In the genomic region with DNA sequence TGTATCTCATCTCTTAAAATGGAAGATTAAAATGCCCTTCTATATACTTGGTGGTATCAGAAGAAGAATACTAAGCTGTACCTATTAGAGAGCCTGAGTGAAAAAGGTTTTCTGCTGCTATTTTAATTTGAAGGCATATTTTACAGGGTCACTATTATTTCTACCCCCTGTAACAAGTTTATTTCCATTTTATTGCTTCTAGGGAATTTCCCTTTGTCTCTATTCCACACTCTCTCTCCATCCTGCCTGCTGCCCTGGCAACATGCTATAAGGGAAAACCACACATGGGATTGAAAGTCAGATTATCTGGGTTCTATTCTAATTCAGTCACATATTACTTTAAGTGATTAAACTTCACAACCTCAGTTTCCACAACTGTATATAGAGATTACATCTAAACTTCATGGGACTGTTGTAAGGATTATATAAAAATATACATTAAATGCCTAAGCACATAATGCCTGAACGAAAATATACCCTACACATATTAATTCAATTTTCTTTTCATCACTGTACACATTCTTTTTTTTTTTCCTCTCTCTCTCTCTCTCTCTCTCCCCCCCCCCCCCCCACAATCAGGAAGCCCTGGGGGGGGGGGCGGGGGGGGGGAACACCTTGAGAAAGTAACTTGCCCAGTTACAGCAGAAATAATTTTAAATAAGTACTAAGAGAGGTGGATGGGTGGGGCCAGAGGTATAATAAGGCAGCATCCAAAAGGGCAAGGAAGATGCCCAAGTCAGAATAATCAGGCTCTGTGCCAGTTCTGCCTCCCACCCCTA, we compare ENCODE assay signal across 29 cellular contexts. TPM values are rescaled to one million over a fixed set of nuclear protein-coding genes. Genes with fewer than 3 reads are reported as not detected.
DNase-seq lines count a peak whose midpoint lies in the region; ATAC-seq and TF ChIP-seq lines count a peak whose summit lies in the region.
"Had no signal": no experiment of that assay in that cellular context is flagged by ENCODE, and none has a peak within 500 bp of the region (broad histone marks: within the 10 kb centered on the region; RNA-seq: fewer than 3 reads in every experiment).

No MANE protein-coding gene starts in this region.

- peak overlapping the region in 7 of 11 experiments; percentile 4 to 80 (median 69); a peak in 10 of 22 replicates for H3K27ac ChIP-seq in BLaER1 treated with 17β-estradiol and CSF1 and Interleukin-3, amounts not matched to agents 10 nM and 100 nM
- H3K27ac ChIP-seq: C4-2B, sigmoid colon, upper lobe of right lung had no signal

- no peak overlapping the region for H3K9ac ChIP-seq in BLaER1 treated with 17β-estradiol and CSF1 and Interleukin-3, amounts not matched to agents 10 nM and 100 nM

- H3K4me1 ChIP-seq in BLaER1 treated with 17β-estradiol and CSF1 and Interleukin-3, amounts not matched to agents 10 nM and 100 nM, result peaks cover 67 to 100% (median 96%) of the 10 kb centered on the region in 10 experiments

- H3K27me3 Mint-ChIP-seq in brain (no peaks in the 10 kb centered on the region), mesothelial cell of epicardium (ENCODE audit: low read depth) (no peaks in the 10 kb centered on the region)
- H3K27me3 Mint-ChIP-seq: activated CD8-positive, alpha-beta memory T cell treated with anti-CD3 and anti-CD28 coated beads, Interleukin-2, amount 10 ng/mL, durations not matched to agents 7 days and 5 days; activated naive CD4-positive, alpha-beta T cell treated with anti-CD3 and anti-CD28 coated beads, Interleukin-2, amount 50 U/mL, for 24 hours; naive thymus-derived CD8-positive, alpha-beta T cell had no signal

- peaks cover 0 to 13% (median 5%) of the 10 kb centered on the region in 11 experiments; a peak in 7 of 22 replicates for H3K36me3 ChIP-seq in BLaER1 treated with 17β-estradiol and CSF1 and Interleukin-3, amounts not matched to agents 10 nM and 100 nM
- H3K36me3 ChIP-seq: sigmoid colon, upper lobe of right lung had no signal

- TF ChIP-seq CTCF in brain (conservative IDR thresholded peaks at IDR 0.05) (no peak), mesothelial cell of epicardium (IDR thresholded peaks at IDR 0.05; ENCODE audit: unreplicated experiment) (no peak)

- DNase-seq in M059J (ENCODE audit: low read depth) (peak; percentile 24), mesothelial cell of epicardium (ENCODE audit: low spot score in 2 of 2, unreplicated experiment in 2 of 2) (no peak), NCI-H1694 treated with DMSO at 0.1 percent for 48 hours (lab: John Stamatoyannopoulos, UW) (no peak), medulla oblongata (ENCODE audit: extremely low spot score) (no peak), NOMO-1 (lab: John Stamatoyannopoulos, UW; ENCODE audit: unreplicated experiment in 2 of 2) (no peak)
- DNase-seq: activated CD4-positive, CD25-positive, alpha-beta regulatory T cell treated with anti-CD3 and anti-CD28 coated beads, Interleukin-2, amount 50 U/mL, for 72 hours; activated CD8-positive, alpha-beta memory T cell treated with anti-CD3 and anti-CD28 coated beads, Interleukin-2, amount 10 ng/mL, durations not matched to agents 7 days and 5 days; aorta; cerebellar nuclear complex; DMS 273 treated with DMSO at 0.1 percent for 48 hours; effector memory CD4-positive, alpha-beta T cell; GDM1; left cardiac atrium; mesendoderm; naive thymus-derived CD8-positive, alpha-beta T cell; NCI-H1436 treated with DMSO at 0.1 percent for 48 hours; NCI-H524; NK-92 treated with Interleukin-12 subunit alpha and Interleukin-12 subunit beta, amount 100 ng/mL, for 24 hours; posterior cingulate gyrus; sigmoid colon; stimulated activated CD8-positive, alpha-beta memory T cell treated with anti-CD3 and anti-CD28 coated beads, Interleukin-4, amount 100 ng/mL, for 48 hours; upper lobe of right lung had no signal

- H3K9me3 ChIP-seq in BLaER1 treated with 17β-estradiol and CSF1 and Interleukin-3, amounts not matched to agents 10 nM and 100 nM (replicated peaks in 1 of 11), result peaks cover 0 to 8% (median 0%) of the 10 kb centered on the region in 11 experiments; a peak in 2 of 22 replicates
- H3K9me3 ChIP-seq: sigmoid colon, upper lobe of right lung had no signal

- no peak for ATAC-seq in HG03135 (IDR thresholded peaks at IDR 0.05; ENCODE audit: unreplicated experiment)
- ATAC-seq: activated CD8-positive, alpha-beta memory T cell treated with anti-CD3 and anti-CD28 coated beads, Interleukin-2, amount 10 ng/mL, durations not matched to agents 7 days and 5 days; left cardiac atrium; naive thymus-derived CD8-positive, alpha-beta T cell; SK-N-SH treated with all-trans-retinoic acid at 6 μM for 48 hours; upper lobe of right lung had no signal

- H3K4me3 Mint-ChIP-seq in brain (no peak overlapping the region), mesothelial cell of epicardium (no peak overlapping the region)
- H3K4me3 Mint-ChIP-seq: activated CD8-positive, alpha-beta memory T cell treated with anti-CD3 and anti-CD28 coated beads, Interleukin-2, amount 10 ng/mL, durations not matched to agents 7 days and 5 days; activated naive CD4-positive, alpha-beta T cell treated with anti-CD3 and anti-CD28 coated beads, Interleukin-2, amount 50 U/mL, for 24 hours; activated T-helper 1 cell treated with anti-CD3 and anti-CD28 coated beads, Interleukin-12 subunit alpha, Interleukin-12 subunit beta, Interleukin-2, Interleukin-4 antibody, amounts not matched to agents 30 ng/mL and 10 ng/mL and 1 ng/mL, durations not matched to agents 14 hours and 24 hours and 36 hours; naive thymus-derived CD8-positive, alpha-beta T cell had no signal

- no peaks in the 10 kb centered on the region for H3K27me3 ChIP-seq in BLaER1 treated with 17β-estradiol and CSF1 and Interleukin-3, amounts not matched to agents 10 nM and 100 nM
- H3K27me3 ChIP-seq: sigmoid colon, upper lobe of right lung had no signal

- no peaks in the 10 kb centered on the region for H3K36me3 Mint-ChIP-seq in brain
- H3K36me3 Mint-ChIP-seq in mesothelial cell of epicardium, result no peaks in the 10 kb centered on the region
- H3K36me3 Mint-ChIP-seq: activated naive CD4-positive, alpha-beta T cell treated with anti-CD3 and anti-CD28 coated beads, Interleukin-2, amount 50 U/mL, for 24 hours; naive thymus-derived CD8-positive, alpha-beta T cell had no signal

- peaks cover 16 to 100% (median 96%) of the 10 kb centered on the region in 11 experiments; a peak in 21 of 22 replicates for H4K20me1 ChIP-seq in BLaER1 treated with 17β-estradiol and CSF1 and Interleukin-3, amounts not matched to agents 10 nM and 100 nM

- H3K4me2 ChIP-seq in BLaER1 treated with 17β-estradiol and CSF1 and Interleukin-3, amounts not matched to agents 10 nM and 100 nM, result peak overlapping the region in 7 of 11 experiments; percentile 5 to 95 (median 52); a peak in 11 of 22 replicates

- H3K4me1 Mint-ChIP-seq in brain (peaks cover 66% of the 10 kb centered on the region), mesothelial cell of epicardium (peaks cover 27% of the 10 kb centered on the region)

- no peak overlapping the region for H3K4me3 ChIP-seq in BLaER1 treated with 17β-estradiol and CSF1 and Interleukin-3, amounts not matched to agents 10 nM and 100 nM
- H3K4me3 ChIP-seq: sigmoid colon, upper lobe of right lung had no signal

- peak overlapping the region in 3 of 5 experiments; percentile 14 to 62 (median 36) for H3K27ac Mint-ChIP-seq in brain
- peak overlapping the region; percentile 18 for H3K27ac Mint-ChIP-seq in mesothelial cell of epicardium
- H3K27ac Mint-ChIP-seq: activated CD8-positive, alpha-beta memory T cell treated with anti-CD3 and anti-CD28 coated beads, Interleukin-2, amount 10 ng/mL, durations not matched to agents 7 days and 5 days; activated T-helper 1 cell treated with anti-CD3 and anti-CD28 coated beads, Interleukin-12 subunit alpha, Interleukin-12 subunit beta, Interleukin-2, Interleukin-4 antibody, amounts not matched to agents 30 ng/mL and 10 ng/mL and 1 ng/mL, durations not matched to agents 14 hours and 24 hours and 36 hours had no signal

- H3K9me3 Mint-ChIP-seq in brain (no peaks in the 10 kb centered on the region), mesothelial cell of epicardium (no peaks in the 10 kb centered on the region)
- H3K9me3 Mint-ChIP-seq: activated naive CD4-positive, alpha-beta T cell treated with anti-CD3 and anti-CD28 coated beads, Interleukin-2, amount 50 U/mL, for 24 hours; activated T-helper 1 cell treated with anti-CD3 and anti-CD28 coated beads, Interleukin-12 subunit alpha, Interleukin-12 subunit beta, Interleukin-2, Interleukin-4 antibody, amounts not matched to agents 30 ng/mL and 10 ng/mL and 1 ng/mL, durations not matched to agents 14 hours and 24 hours and 36 hours; naive thymus-derived CD8-positive, alpha-beta T cell had no signal

RNA-seq across cellular contexts. Expression of gene LUZP1, which starts 51.5 kb away (rescaled TPM):
- 24.2 and 33.9 TPM in 2 replicates for total RNA-seq in M059J (2014; rRNA removed; shearing (Covaris generic))
- polyA plus RNA-seq in brain (ENCODE audit: insufficient read depth, low read depth, low replicate concordance), result 6.7 TPM
- total RNA-seq in mesothelial cell of epicardium, result 67.6 to 71.9 TPM (median 69.4 TPM) in 3 replicates
